ENCODE assay signal across 13 cellular contexts in the genomic region with DNA sequence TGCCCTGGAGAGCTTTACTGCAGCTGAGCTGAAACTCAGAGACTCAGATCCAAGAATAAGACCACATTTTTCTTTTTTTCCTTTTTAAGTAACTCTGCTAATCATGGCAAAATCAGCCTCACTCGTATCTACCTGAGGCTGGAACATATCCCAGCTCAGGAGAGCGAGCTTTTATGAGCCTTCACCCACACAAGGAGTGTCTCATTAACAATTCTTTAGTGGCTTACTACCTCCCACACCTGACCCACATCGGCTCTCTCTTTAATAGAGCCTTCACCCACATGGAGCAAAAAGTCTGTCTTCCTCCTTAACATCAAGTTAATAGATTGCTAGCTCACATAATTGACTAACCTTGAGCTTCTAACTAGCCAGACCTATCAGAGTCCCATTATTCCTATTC. TPM values are rescaled to one million over a fixed set of nuclear protein-coding genes. Genes with fewer than 3 reads are reported as not detected.
DNase-seq lines count a peak whose midpoint lies in the region; TF ChIP-seq lines count a peak whose summit lies in the region.
"Had no signal": no experiment of that assay in that cellular context is flagged by ENCODE, and none has a peak within 500 bp of the region (broad histone marks: within the 10 kb centered on the region; RNA-seq: fewer than 3 reads in every experiment).

No MANE protein-coding gene starts in this region.

- H3K27me3 Mint-ChIP-seq in CD8-positive, alpha-beta memory T cell, result no peaks in the 10 kb centered on the region

- peaks cover 7% of the 10 kb centered on the region for H3K4me1 ChIP-seq in CD8-positive, alpha-beta memory T cell (ENCODE audit: insufficient read depth, low read length)
- H3K4me1 ChIP-seq in esophagus (ENCODE audit: control insufficient read depth in 2 of 2, insufficient read depth in 2 of 2, low read length in 1 of 2), result peaks cover 0 to 12% of the 10 kb centered on the region in 2 donors

- H3K27ac Mint-ChIP-seq in CD8-positive, alpha-beta memory T cell, result peak overlapping the region in 5 of 8 donors; percentile 3 to 64 (median 44)

- peaks cover 4% of the 10 kb centered on the region for H3K36me3 ChIP-seq in CD8-positive, alpha-beta memory T cell (ENCODE audit: insufficient read depth, low read length)
- H3K36me3 ChIP-seq in esophagus (ENCODE audit: control insufficient read depth in 2 of 2, insufficient read depth in 2 of 2, low read length in 1 of 2), result no peaks in the 10 kb centered on the region

- DNase-seq in CD8-positive, alpha-beta memory T cell, result no peak
- DNase-seq in RWPE1 (ENCODE audit: low spot score) (no peak), renal cortical epithelial cell (ENCODE audit: low read depth) (peak; percentile 73), cerebellum (ENCODE audit: low spot score) (no peak), cortex of kidney (lab: John Stamatoyannopoulos, UW) (no peak), AML-193 (lab: John Stamatoyannopoulos, UW) (no peak)
- no peak for DNase-seq in stimulated activated CD4-positive, alpha-beta T cell treated with anti-CD3 and anti-CD28 coated beads, Interleukin-4, amount 100 ng/mL, for 24 hours
- DNase-seq: activated CD4-positive, alpha-beta T cell treated with anti-CD3 and anti-CD28 coated beads, Interleukin-2, amount 50 U/mL, for 4 hours; amniotic stem cell; Caco-2; stimulated activated CD4-positive, alpha-beta T cell treated with anti-CD3 and anti-CD28 coated beads, Interleukin-4, amount 100 ng/mL, for 1 hour; testis had no signal

- H3K9me3 Mint-ChIP-seq in CD8-positive, alpha-beta memory T cell, result no peaks in the 10 kb centered on the region

- peaks cover 10 to 28% (median 16%) of the 10 kb centered on the region in 3 donors for H3K4me1 Mint-ChIP-seq in CD8-positive, alpha-beta memory T cell

- H3K27ac ChIP-seq in CD8-positive, alpha-beta memory T cell (ENCODE audit: low read depth, low read length), result no peak overlapping the region
- H3K27ac ChIP-seq in RWPE1, result peak overlapping the region; percentile 76
- H3K27ac ChIP-seq in esophagus (ENCODE audit: low read depth in 2 of 2, low read length in 1 of 2), result peak overlapping the region; percentile 46 to 59

- POLR2A ChIA-PET in CD8-positive, alpha-beta memory T cell (lab: Charles Lee), result no interaction called here
- POLR2A ChIA-PET in RWPE1 (lab: Yijun Ruan, JAX; ENCODE audit: low non-redundant PET), result no interaction called here

- peaks cover 0 to 34% (median 0%) of the 10 kb centered on the region in 3 donors for H3K36me3 Mint-ChIP-seq in CD8-positive, alpha-beta memory T cell

- H3K4me3 Mint-ChIP-seq in CD8-positive, alpha-beta memory T cell, result no peak overlapping the region

- H3K9me3 ChIP-seq in CD8-positive, alpha-beta memory T cell (ENCODE audit: low read length), result no peaks in the 10 kb centered on the region
- no peaks in the 10 kb centered on the region for H3K9me3 ChIP-seq in esophagus (ENCODE audit: control insufficient read depth in 2 of 2, insufficient read depth in 1 of 2, low read depth in 1 of 2, low read length in 1 of 2)
- H3K9me3 ChIP-seq: Caco-2, testis had no signal

- no peaks in the 10 kb centered on the region for H3K27me3 ChIP-seq in CD8-positive, alpha-beta memory T cell (ENCODE audit: insufficient read depth, low read length, poor library complexity, severe bottlenecking)
- H3K27me3 ChIP-seq in esophagus (ENCODE audit: control insufficient read depth in 1 of 2, insufficient read depth in 2 of 2, low read length in 2 of 2), result no peaks in the 10 kb centered on the region
- H3K27me3 ChIP-seq: testis had no signal

- H3K4me3 ChIP-seq in CD8-positive, alpha-beta memory T cell (ENCODE audit: low read length), result no peak overlapping the region
- no peak overlapping the region for H3K4me3 ChIP-seq in esophagus (ENCODE audit: low read depth in 1 of 2, low read length in 2 of 2)
- H3K4me3 ChIP-seq: testis had no signal

- CTCF ChIA-PET in CD8-positive, alpha-beta memory T cell (lab: Charles Lee), result no interaction called here
- CTCF ChIA-PET in RWPE1 (lab: Yijun Ruan, JAX), result interaction anchor here (0.6 kb wide), 2 partner anchors 101 to 212 kb away, joined by 3 to 4 read pairs; no protein-coding TSS in a partner anchor

- TF ChIP-seq CTCF in RWPE1 (conservative IDR thresholded peaks at IDR 0.05; ENCODE audit: low read depth), result no peak

- WGBS in esophagus, 2 donors, result 42 to 43% methylated on average over 3 of the region's 3 CpGs

RNA-seq across cellular contexts. Expression of gene CERS5, which starts 18.3 kb away (rescaled TPM):
- 10 to 100 TPM; 55.4 to 62.1 TPM for total RNA-seq in CD8-positive, alpha-beta memory T cell
- polyA plus RNA-seq in CD8-positive, alpha-beta memory T cell, result 47.4 TPM
- 10 to 100 TPM; 21.0 to 41.3 TPM for polyA plus RNA-seq in esophagus
- 55.8 and 63.7 TPM in 2 replicates for total RNA-seq in renal cortical epithelial cell
- 93.8 TPM for total RNA-seq in cerebellum
